Comparison of ENCODE assay signal across 22 cellular contexts in the genomic region with DNA sequence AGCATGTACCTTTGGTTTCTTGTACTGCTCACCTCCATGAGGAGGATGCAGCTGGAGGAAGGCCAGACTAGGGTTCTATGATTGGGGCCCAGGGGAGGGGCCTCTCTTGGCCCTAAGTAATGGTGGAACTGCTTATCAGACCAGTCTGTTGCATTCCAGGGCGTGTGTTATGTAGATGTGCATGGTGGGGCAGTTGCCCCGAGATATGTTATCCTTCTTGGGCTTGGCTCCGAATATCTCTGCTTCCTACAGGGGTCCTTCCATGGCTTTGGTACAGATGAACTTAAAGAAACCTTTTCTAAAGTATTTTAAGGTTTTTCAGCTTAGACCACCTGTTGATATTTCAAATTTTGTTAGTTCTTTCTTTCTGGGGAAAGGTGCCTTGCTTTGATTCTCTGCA.
"Had no signal": no experiment of that assay in that cellular context is flagged by ENCODE, and none has a peak within 500 bp of the region (broad histone marks: within the 10 kb centered on the region; RNA-seq: fewer than 3 reads in every experiment).

No MANE protein-coding gene starts in this region.

- DNase-seq: effector CD4-positive, alpha-beta T cell; endodermal cell; foreskin melanocyte; heart left ventricle; hippocampal formation; mammary epithelial cell; mucosa of descending colon; natural killer cell; nucleus accumbens; pancreas; right cardiac atrium; small intestine; stimulated activated CD4-positive, alpha-beta T cell treated with anti-CD3 and anti-CD28 coated beads, Interleukin-12 subunit alpha, Interleukin-12 subunit beta, amount 100 ng/mL, for 4 hours; stimulated activated naive CD4-positive, alpha-beta T cell; stomach; substantia nigra; transverse colon had no signal

- H3K27ac Mint-ChIP-seq: endodermal cell, natural killer cell, progenitor cell of endocrine pancreas had no signal

- H3K27ac ChIP-seq: coronary artery, heart left ventricle, pancreas, stomach, thoracic aorta, transverse colon had no signal

- H3K27me3 Mint-ChIP-seq: progenitor cell of endocrine pancreas had no signal

- H3K9me3 Mint-ChIP-seq: endodermal cell, natural killer cell, neural crest cell had no signal

- H3K27me3 ChIP-seq: heart left ventricle, pancreas, stomach, transverse colon had no signal

- H3K4me3 ChIP-seq: coronary artery, heart left ventricle, mucosa of descending colon, pancreas, stomach, thoracic aorta, transverse colon had no signal

- H3K4me3 Mint-ChIP-seq: endodermal cell, natural killer cell, neural crest cell had no signal

- H3K4me1 ChIP-seq: pancreas had no signal

- H3K4me1 Mint-ChIP-seq: endodermal cell had no signal

- H3K9me3 ChIP-seq: heart left ventricle, mucosa of descending colon, pancreas, stomach, thoracic aorta, transverse colon had no signal

- ATAC-seq: heart left ventricle, left lobe of liver, mucosa of descending colon, natural killer cell, pancreas, right cardiac atrium had no signal

- H3K36me3 Mint-ChIP-seq: natural killer cell had no signal
